Comparison of ENCODE assay signal across 8 cellular contexts in genomic region chr14:74502236-74503019, GRCh38. TPM values are rescaled to one million over a fixed set of nuclear protein-coding genes. Genes with fewer than 3 reads are reported as not detected.
DNase-seq lines count a peak whose midpoint lies in the region; ATAC-seq and TF ChIP-seq lines count a peak whose summit lies in the region.

No MANE protein-coding gene starts in this region.

- RAD21 ChIA-PET in HCT116 (lab: Charles Lee; ENCODE audit: low non-redundant PET in 1 of 2, low total read pairs in 2 of 2, uncharacterized antibody in 2 of 2, unreplicated experiment in 2 of 2), result no interaction called here

- H3K79me2 ChIP-seq in HCT116 (ENCODE audit: insufficient read depth, low read length), result no peaks in the 10 kb centered on the region

- intact Hi-C loops in HCT116 (cut with micrococcal nuclease), result loop anchor here (1.0 kb wide), 1 partner anchor 302 kb away; no protein-coding TSS in a partner anchor

- no peak overlapping the region for H3K27ac ChIP-seq in HCT116 (ENCODE audit: low read depth, low read length)

- no peak overlapping the region for H3K9ac ChIP-seq in HCT116 (ENCODE audit: low read length)

- H3K4me1 ChIP-seq in HCT116 (ENCODE audit: control insufficient read depth in 1 of 2, insufficient read depth in 2 of 2, low read length in 2 of 2), result peaks cover 0 to 15% of the 10 kb centered on the region in 2 experiments; a peak in 2 of 4 replicates

- no peak overlapping the region for H2AFZ ChIP-seq in HCT116 (ENCODE audit: low read depth, low read length, poor library complexity, severe bottlenecking)

- no peak overlapping the region for H3K4me3 ChIP-seq in HCT116 (replicated peaks in 1 of 2; ENCODE audit: low read depth in 1 of 2, low read length in 2 of 2)

- no peak for TF ChIP-seq POLR2A in HCT116 (IDR thresholded peaks at IDR 0.05; ENCODE audit: borderline replicate concordance, extremely low read depth, insufficient read depth, insufficient read length)

- CTCF ChIA-PET in HCT116 (lab: Charles Lee), result interaction anchor here (0.7 to 1.6 kb wide), 4 partner anchors 9 to 107 kb away, joined by 4 to 11 read pairs (median 6); partner anchors contain the start of genes ISCA2 and NPC2

- BruUV-seq in HCT116 (replicated peaks; lab: Mats Ljungman, UMichigan), result no TSS peak

- no peak overlapping the region for H3K4me2 ChIP-seq in HCT116 (ENCODE audit: low read length)

- peak; percentile 80 for ATAC-seq in HCT116
- no peak for ATAC-seq in HG03025 (IDR thresholded peaks at IDR 0.05; ENCODE audit: low FRiP score, unreplicated experiment)

- H4K20me1 ChIP-seq in HCT116 (ENCODE audit: insufficient read depth), result no peaks in the 10 kb centered on the region

- peak; percentile 40 to 71 (median 62); a peak in 5 of 6 replicates for TF ChIP-seq CTCF in HCT116 (IDR thresholded peaks at IDR 0.05 in 2 of 3, conservative IDR thresholded peaks at IDR 0.05 in 1 of 3; ENCODE audit: borderline replicate concordance in 1 of 3, insufficient read depth in 1 of 3, low read depth in 2 of 3, low read length in 2 of 3)

- DNase-seq in CD1c-positive myeloid dendritic cell (ENCODE audit: extremely low spot score), result peak; percentile 15
- no peak for DNase-seq in HCT116 (ENCODE audit: low read depth, low spot score)
- peak; percentile 49 for DNase-seq in SK-N-DZ (ENCODE audit: low spot score)
- DNase-seq in fibroblast of the conjunctiva (ENCODE audit: low read depth), result peak; percentile 20
- DNase-seq in superior temporal gyrus (ENCODE audit: extremely low spot score), result peak; percentile 56
- DNase-seq in activated effector memory CD4-positive, alpha-beta T cell treated with Interleukin-2 at 50 U/mL for 16 hours, result no peak
- DNase-seq in NOMO-1 treated with dmso at 0.1 percent for 144 hours (lab: John Stamatoyannopoulos, UW; ENCODE audit: unreplicated experiment), result no peak

- POLR2A ChIA-PET in HCT116 (lab: Charles Lee), result no interaction called here

- H3K9me2 ChIP-seq in HCT116 (ENCODE audit: insufficient read depth), result no peaks in the 10 kb centered on the region

- TF ChIP-seq RAD21 in HCT116 (IDR thresholded peaks at IDR 0.05; ENCODE audit: low read depth), result peak; percentile 36

- H3K27me3 ChIP-seq in HCT116 (ENCODE audit: insufficient read depth, low read length), result no peaks in the 10 kb centered on the region

- no peaks in the 10 kb centered on the region for H3K36me3 ChIP-seq in HCT116 (ENCODE audit: control insufficient read depth in 1 of 2, insufficient read depth in 2 of 2, low read length in 2 of 2)

- no peaks in the 10 kb centered on the region for H3K9me3 ChIP-seq in HCT116 (ENCODE audit: control insufficient read depth in 1 of 2, insufficient read depth in 1 of 2, low read depth in 1 of 2, low read length in 2 of 2)

TF ChIP-seq in HCT116, 20 proteins besides CTCF, POLR2A, EP300 and RAD21:
- TF ChIP-seq FOSL1 (IDR thresholded peaks at IDR 0.05; ENCODE audit: low read depth) (no peak), EZH2phosphoT487 (IDR thresholded peaks at IDR 0.05; ENCODE audit: borderline replicate concordance) (no peak), MAX (IDR thresholded peaks at IDR 0.05) (no peak), TCF7L2 (IDR thresholded peaks at IDR 0.05; ENCODE audit: borderline replicate concordance, extremely low read depth, insufficient read depth, insufficient read length) (no peak), YY1 (IDR thresholded peaks at IDR 0.05; ENCODE audit: extremely low read depth, insufficient replicate concordance, low read depth, low read length) (no peak), CBX3 (IDR thresholded peaks at IDR 0.05; ENCODE audit: low read depth) (no peak), ATF3 (IDR thresholded peaks at IDR 0.05) (no peak)

RNA-seq across cellular contexts. Expression of gene ISCA2, which starts 8.9 kb away (rescaled TPM):
- total RNA-seq in HCT116 (2021; ENCODE audit: unreplicated experiment), result 27.5 TPM
- 14.3 and 16.6 TPM in 2 replicates for polyA plus RNA-seq in HCT116 (2012)
- 19.5 and 22.9 TPM in 2 replicates for polyA plus RNA-seq in SK-N-DZ (2014; cell fraction: cytosol; rRNA removed)
- polyA plus RNA-seq in SK-N-DZ (2014; cell fraction: nucleus; rRNA removed), result 17.7 and 21.2 TPM in 2 replicates

RNA-seq across cellular contexts. Expression of gene NPC2, which starts 9.3 kb away (rescaled TPM):
- 105 TPM for total RNA-seq in HCT116 (2021; ENCODE audit: unreplicated experiment)
- 191 and 211 TPM in 2 replicates for polyA plus RNA-seq in HCT116 (2012)
- 29.6 and 42.5 TPM in 2 replicates for polyA plus RNA-seq in SK-N-DZ (2014; cell fraction: cytosol; rRNA removed)
- polyA plus RNA-seq in SK-N-DZ (2014; cell fraction: nucleus; rRNA removed), result 22.1 and 22.7 TPM in 2 replicates

Comparison
In these comparisons a context has a peak if more than half of its experiments do, and no peak if none do; other contexts are left out.
1. DNase-seq: peak in CD1c-positive myeloid dendritic cell (single experiment), SK-N-DZ (single experiment), fibroblast of the conjunctiva (single experiment) and superior temporal gyrus (single experiment); none in HCT116 (single experiment), activated effector memory CD4-positive, alpha-beta T cell treated with Interleukin-2 at 50 U/mL for 16 hours (single experiment) and NOMO-1 treated with dmso at 0.1 percent for 144 hours (single experiment).